8 cellular contexts compared by ENCODE assay signal in genomic region chr1:173429517-173430477, GRCh38. TPM values are rescaled to one million over a fixed set of nuclear protein-coding genes. Genes with fewer than 3 reads are reported as not detected.
DNase-seq lines count a peak whose midpoint lies in the region; ATAC-seq and TF ChIP-seq lines count a peak whose summit lies in the region.

No MANE protein-coding gene starts in this region.

- H3K27ac Mint-ChIP-seq in T-helper 17 cell = peak overlapping the region; percentile 61

- H3K36me3 ChIP-seq in ascending aorta (no peaks in the 10 kb centered on the region), hepatocyte (replicated peaks; ENCODE audit: insufficient read depth, low read depth) (no peaks in the 10 kb centered on the region)

- peak overlapping the region; percentile 41 for H3K4me3 Mint-ChIP-seq in T-helper 17 cell

- H3K4me1 ChIP-seq in ascending aorta (peaks cover 0 to 14% of the 10 kb centered on the region in 2 donors), hepatocyte (ENCODE audit: insufficient read depth) (peaks cover 17% of the 10 kb centered on the region)

- H3K27me3 Mint-ChIP-seq in T-helper 17 cell = no peaks in the 10 kb centered on the region

- intact Hi-C loops in ascending aorta (cut with DNase I) = loop anchor here (1.0 to 10.0 kb wide), 4 partner anchors 48 to 595 kb away; partner anchors contain the start of genes CENPL, DARS2, KLHL20 and PRDX6

- ATAC-seq in GM21619 (IDR thresholded peaks at IDR 0.05; ENCODE audit: unreplicated experiment) = peak; percentile 81
- peak; percentile 88 for ATAC-seq in T-helper 17 cell
- no peak for ATAC-seq in GM18858 (IDR thresholded peaks at IDR 0.05; ENCODE audit: unreplicated experiment)

- H3K4me1 Mint-ChIP-seq in T-helper 17 cell = peaks cover 22% of the 10 kb centered on the region

- H3K27me3 ChIP-seq in ascending aorta (no peaks in the 10 kb centered on the region), hepatocyte (no peaks in the 10 kb centered on the region)

- peak overlapping the region; percentile 75 to 85 for H3K27ac ChIP-seq in ascending aorta
- peak overlapping the region; percentile 79 for H3K27ac ChIP-seq in hepatocyte

- H3K4me2 ChIP-seq in hepatocyte = peak overlapping the region; percentile 68

- no peaks in the 10 kb centered on the region for H3K9me2 ChIP-seq in hepatocyte (replicated peaks; ENCODE audit: insufficient read depth)

- 21% methylated on average over 15 of the region's 15 CpGs for WGBS in hepatocyte (ENCODE audit: low lambda C conversion rate, missing lambda C conversion rate)

- peaks cover 3% of the 10 kb centered on the region for H3K79me2 ChIP-seq in hepatocyte

- H3K4me3 ChIP-seq in ascending aorta (peak overlapping the region; percentile 34 to 46), hepatocyte (no peak overlapping the region), retinal pigment epithelial cell (ENCODE audit: low read length) (peak overlapping the region; percentile 37)

- DNase-seq in DMS 273 treated with DMSO at 0.1 percent for 48 hours (lab: John Stamatoyannopoulos, UW) (peak; percentile 36), LHCN-M2 (ENCODE audit: low read depth) (peak; percentile 97), T-helper 17 cell (peak; percentile 24 to 58 (median 34)), ascending aorta (ENCODE audit: low spot score in 2 of 2) (peak; percentile 49 to 95), hepatocyte (ENCODE audit: low spot score) (peak; percentile 91), retinal pigment epithelial cell (ENCODE audit: low read depth) (peak; percentile 55)

- TF ChIP-seq CTCF in ascending aorta (IDR thresholded peaks at IDR 0.05) = peak; percentile 48 to 69 (median 48)
- TF ChIP-seq CTCF in hepatocyte (IDR thresholded peaks at IDR 0.05; ENCODE audit: poor library complexity) = peak; percentile 61
- TF ChIP-seq CTCF in retinal pigment epithelial cell (conservative IDR thresholded peaks at IDR 0.05; ENCODE audit: low read depth, low read length) = peak; percentile 87

- peaks cover 2% of the 10 kb centered on the region for H3K36me3 Mint-ChIP-seq in T-helper 17 cell (ENCODE audit: low read depth)

- no peaks in the 10 kb centered on the region for H4K20me1 ChIP-seq in hepatocyte (ENCODE audit: insufficient read depth, poor library complexity, severe bottlenecking)

- H3K9me3 ChIP-seq in T-helper 17 cell (ENCODE audit: control insufficient read depth, low read length, poor library complexity, severe bottlenecking) (no peaks in the 10 kb centered on the region), ascending aorta (no peaks in the 10 kb centered on the region), hepatocyte (ENCODE audit: low read depth) (no peaks in the 10 kb centered on the region)

- H2AFZ ChIP-seq in hepatocyte = peak overlapping the region; percentile 39

RNA-seq across cellular contexts. Expression of gene PRDX6, which starts 47.3 kb away (rescaled TPM):
- 235 and 258 TPM in 2 replicates for total RNA-seq in LHCN-M2 (2014; rRNA removed)
- polyA plus RNA-seq in LHCN-M2 (2012) = 359 TPM
- 100 to 1,000 TPM in 1 of 2 donors, 10 to 100 TPM in 1; 66.4 to 125 TPM for total RNA-seq in T-helper 17 cell
- total RNA-seq in ascending aorta = 163 TPM
- 350 and 371 TPM in 2 replicates for total RNA-seq in hepatocyte
- 400 and 401 TPM in 2 replicates for polyA plus RNA-seq in hepatocyte

Comparison
In these comparisons a context has a peak if more than half of its experiments do, and no peak if none do; other contexts are left out.
1. DNase-seq: peak in every context shown above with its lines; median percentile 97 in LHCN-M2; 91 in hepatocyte; 72 in ascending aorta; 55 in retinal pigment epithelial cell; 36 in DMS 273 treated with DMSO at 0.1 percent for 48 hours; 34 in T-helper 17 cell.